In the genomic region with DNA sequence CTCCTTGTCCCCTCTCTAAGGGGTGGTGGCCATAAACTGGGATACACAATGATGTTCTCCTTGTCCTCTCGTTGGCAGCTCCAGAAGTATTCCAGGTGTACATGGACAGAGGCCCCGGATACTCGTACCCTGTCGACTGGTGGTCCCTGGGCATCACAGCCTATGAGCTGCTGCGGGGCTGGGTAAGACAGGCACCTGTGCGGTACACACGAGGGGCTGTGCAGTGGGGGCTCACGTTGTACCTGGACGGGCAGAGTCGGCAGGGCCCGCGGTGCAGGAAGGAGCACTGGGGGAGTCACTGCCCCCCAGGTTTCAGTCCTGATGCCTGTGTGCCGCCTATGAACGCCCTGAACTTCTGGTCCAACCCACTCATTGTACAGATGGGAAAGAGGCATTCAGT, we compare ENCODE assay signal across 17 cellular contexts.
"Had no signal": no experiment of that assay in that cellular context is flagged by ENCODE, and none has a peak within 500 bp of the region (broad histone marks: within the 10 kb centered on the region; RNA-seq: fewer than 3 reads in every experiment).

No MANE protein-coding gene starts in this region.

- ATAC-seq: gastroesophageal sphincter; left lobe of liver; naive thymus-derived CD4-positive, alpha-beta T cell had no signal

- H3K4me3 Mint-ChIP-seq: naive thymus-derived CD4-positive, alpha-beta T cell had no signal

- H3K27me3 ChIP-seq: esophagus squamous epithelium, gastroesophageal sphincter, ovary, upper lobe of left lung had no signal

- H3K9me3 ChIP-seq: esophagus squamous epithelium, gastroesophageal sphincter, ovary, upper lobe of left lung had no signal

- H3K36me3 ChIP-seq: esophagus squamous epithelium, gastroesophageal sphincter, ovary, upper lobe of left lung had no signal

- DNase-seq: caudate nucleus; cortex of kidney; dorsolateral prefrontal cortex; effector memory CD4-positive, alpha-beta T cell; esophagus squamous epithelium; glutamatergic neuron; naive thymus-derived CD4-positive, alpha-beta T cell; nephron progenitor cell; ovary; right cardiac atrium; small intestine; stimulated activated CD4-positive, alpha-beta T cell treated with anti-CD3 and anti-CD28 coated beads, Interleukin-2, amount 100 ng/mL, for 48 hours; stimulated activated naive CD4-positive, alpha-beta T cell treated with Interleukin-2 at 50 U/mL for 16 hours had no signal

- H3K4me3 ChIP-seq: dorsolateral prefrontal cortex, esophagus squamous epithelium, gastroesophageal sphincter, ovary, upper lobe of left lung had no signal

- H3K4me1 Mint-ChIP-seq: naive thymus-derived CD4-positive, alpha-beta T cell had no signal

- H3K4me1 ChIP-seq: esophagus squamous epithelium, gastroesophageal sphincter, upper lobe of left lung had no signal

- H3K27ac ChIP-seq: dorsolateral prefrontal cortex, epithelial cell of prostate, esophagus squamous epithelium, gastroesophageal sphincter, ovary, upper lobe of left lung had no signal

- H3K27ac Mint-ChIP-seq: nephron progenitor cell had no signal

- H3K36me3 Mint-ChIP-seq: naive thymus-derived CD4-positive, alpha-beta T cell had no signal
